Comparison of ENCODE assay signal across 8 cellular contexts in the genomic region with DNA sequence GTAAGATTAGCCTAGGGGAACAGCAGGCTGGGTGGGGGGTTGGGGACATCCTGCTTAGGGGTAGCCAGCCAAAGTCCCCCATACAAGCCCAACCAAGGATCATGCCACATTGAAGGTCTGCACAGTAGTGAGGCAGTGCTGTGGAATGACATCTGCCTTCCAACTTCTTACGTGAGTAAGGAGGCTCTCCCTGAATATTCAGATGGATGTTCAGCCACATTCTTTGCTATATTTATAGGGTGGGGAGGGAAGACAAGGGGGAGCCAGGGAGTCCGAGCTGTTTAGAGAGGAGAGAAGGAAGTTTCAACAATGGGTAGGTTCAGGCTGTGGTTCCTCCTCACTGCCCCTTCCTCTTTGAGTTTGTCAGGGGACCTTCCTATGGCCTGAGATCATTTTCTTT. TPM values are rescaled to one million over a fixed set of nuclear protein-coding genes. Genes with fewer than 3 reads are reported as not detected.
A peak's percentile ranks its signal among the peaks of the same experiment; 100 is the strongest.
DNase-seq lines count a peak whose midpoint lies in the region; ATAC-seq lines count a peak whose summit lies in the region.

No MANE protein-coding gene starts in this region.

- no peaks in the 10 kb centered on the region for H3K27me3 Mint-ChIP-seq in activated naive CD8-positive, alpha-beta T cell treated with anti-CD3 and anti-CD28 coated beads, Interleukin-2, amount 50 U/mL, for 24 hours

- H3K4me3 Mint-ChIP-seq in activated naive CD8-positive, alpha-beta T cell treated with anti-CD3 and anti-CD28 coated beads, Interleukin-2, amount 50 U/mL, for 24 hours: peak overlapping the region; percentile 64

- H3K4me1 Mint-ChIP-seq in activated naive CD8-positive, alpha-beta T cell treated with anti-CD3 and anti-CD28 coated beads, Interleukin-2, amount 50 U/mL, for 24 hours: peaks cover 93% of the 10 kb centered on the region

- ATAC-seq in Right ventricle myocardium inferior (peak; percentile 35), aorta (ENCODE audit: low FRiP score) (peak; percentile 54), HG03439 (IDR thresholded peaks at IDR 0.05; ENCODE audit: unreplicated experiment) (no peak), GM18520 (IDR thresholded peaks at IDR 0.05; ENCODE audit: unreplicated experiment) (no peak)
- no peak for ATAC-seq in activated naive CD8-positive, alpha-beta T cell treated with anti-CD3 and anti-CD28 coated beads, Interleukin-2, amount 50 U/mL, for 24 hours

- H3K36me3 ChIP-seq in aorta (ENCODE audit: control insufficient read depth in 1 of 2, insufficient read depth in 2 of 2, low read length in 1 of 2): no peaks in the 10 kb centered on the region

- 2 to 28% methylated on average over 2 of the region's 2 CpGs for whole genome bisulfite sequencing in aorta, 2 donors

- no peaks in the 10 kb centered on the region for H3K9me3 Mint-ChIP-seq in activated naive CD8-positive, alpha-beta T cell treated with anti-CD3 and anti-CD28 coated beads, Interleukin-2, amount 50 U/mL, for 24 hours

- H3K27me3 ChIP-seq in layer of hippocampus (ENCODE audit: control insufficient read depth, insufficient read depth, low read length): no peaks in the 10 kb centered on the region
- H3K27me3 ChIP-seq in aorta (ENCODE audit: control insufficient read depth in 1 of 2, insufficient read depth in 2 of 2, low read length in 1 of 2): no peaks in the 10 kb centered on the region

- H3K4me1 ChIP-seq in aorta (ENCODE audit: control insufficient read depth in 1 of 2, insufficient read depth in 2 of 2, low read length in 2 of 2): peaks cover 2 to 5% of the 10 kb centered on the region in 2 donors

- H3K4me3 ChIP-seq in aorta (ENCODE audit: low read length in 2 of 2): no peak overlapping the region

- H3K27ac Mint-ChIP-seq in activated naive CD8-positive, alpha-beta T cell treated with anti-CD3 and anti-CD28 coated beads, Interleukin-2, amount 50 U/mL, for 24 hours: peak overlapping the region; percentile 95

- H3K36me3 Mint-ChIP-seq in activated naive CD8-positive, alpha-beta T cell treated with anti-CD3 and anti-CD28 coated beads, Interleukin-2, amount 50 U/mL, for 24 hours (ENCODE audit: low read depth): peaks cover 48% of the 10 kb centered on the region

- intact Hi-C loops in Right ventricle myocardium inferior (cut with DNase I) (no loop called here), cardiac septum (cut with DNase I) (no loop called here), aorta (cut with DNase I) (no loop called here)

- no peaks in the 10 kb centered on the region for H3K9me3 ChIP-seq in aorta (ENCODE audit: control insufficient read depth, low read length)

- no peak for DNase-seq in Right ventricle myocardium inferior (ENCODE audit: missing footprints)
- DNase-seq in cardiac septum (ENCODE audit: low spot score): no peak
- DNase-seq in activated naive CD8-positive, alpha-beta T cell treated with anti-CD3 and anti-CD28 coated beads, Interleukin-2, amount 50 U/mL, for 24 hours: no peak
- no peak for DNase-seq in aorta
- no peak for DNase-seq in KG1 (lab: John Stamatoyannopoulos, UW)

- H3K27ac ChIP-seq in layer of hippocampus (ENCODE audit: low read depth, low read length) (peak overlapping the region; percentile 27), aorta (ENCODE audit: low read depth in 1 of 2, low read length in 2 of 2) (peak overlapping the region; percentile 43 to 57)

RNA-seq across cellular contexts. Expression of a gene that starts 29.7 kb away (rescaled TPM):
- total RNA-seq in Right ventricle myocardium inferior (131 TPM), cardiac septum (177 TPM), aorta (100 to 1,000 TPM; 374 to 532 TPM)
- 100 to 1,000 TPM; 128 to 160 TPM for polyA plus RNA-seq in aorta

Comparison
In these comparisons a context has a peak if more than half of its experiments do, and no peak if none do; other contexts are left out.
1. ATAC-seq: peak in Right ventricle myocardium inferior (single experiment) and aorta (single experiment); none in activated naive CD8-positive, alpha-beta T cell treated with anti-CD3 and anti-CD28 coated beads, Interleukin-2, amount 50 U/mL, for 24 hours (single experiment), HG03439 (single experiment) and GM18520 (single experiment).